Comparison of ENCODE assay signal across 22 cellular contexts in the genomic region with DNA sequence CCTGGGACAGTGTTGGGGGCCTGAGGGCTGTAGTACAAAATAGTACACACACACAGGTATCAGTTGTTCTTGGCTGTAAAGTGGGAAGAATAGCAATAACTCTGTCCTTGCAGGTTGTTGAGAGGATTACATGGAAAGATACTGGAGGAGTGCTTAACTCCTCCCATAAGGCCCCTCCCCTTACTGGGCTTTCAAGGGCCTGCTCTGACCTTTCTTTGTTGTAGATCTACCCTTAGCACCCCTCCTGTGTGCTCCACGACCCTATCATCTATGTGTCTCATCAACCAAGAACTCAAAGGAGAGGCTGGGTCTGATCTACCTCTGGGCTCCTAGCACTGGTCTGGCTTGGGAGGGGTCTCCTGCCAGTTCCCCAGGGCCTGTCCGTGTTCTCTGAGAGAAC. TPM values are rescaled to one million over a fixed set of nuclear protein-coding genes. Genes with fewer than 3 reads are reported as not detected.
A peak's percentile ranks its signal among the peaks of the same experiment; 100 is the strongest.
DNase-seq lines count a peak whose midpoint lies in the region; ATAC-seq and TF ChIP-seq lines count a peak whose summit lies in the region.
"Had no signal": no experiment of that assay in that cellular context is flagged by ENCODE, and none has a peak within 500 bp of the region (broad histone marks: within the 10 kb centered on the region; RNA-seq: fewer than 3 reads in every experiment).

No MANE protein-coding gene starts in this region.

- H3K27ac Mint-ChIP-seq in WTC11 (peak overlapping the region; percentile 89), memory B cell (peak overlapping the region; percentile 53)
- peak overlapping the region; percentile 37 for H3K27ac Mint-ChIP-seq in stimulated activated memory B cell treated with anti-CD40 and anti-IgM and Interleukin-4, amounts not matched to agents 10 μg/mL and 1 μg/mL and 100 μg/mL, for 72 hours
- H3K27ac Mint-ChIP-seq: dendritic cell treated with granulocyte-macrophage colony-stimulating factor and Interleukin-4, amounts not matched to agents 40 ng/mL and 50 ng/mL, for 4 days had no signal

- CTCF ChIA-PET in WTC11 (lab: Charles Lee): interaction anchor here (1.0 to 3.0 kb wide), 10 partner anchors 20 to 201 kb away, joined by 3 to 56 read pairs (median 8); a partner anchor contains a TSS

- H3K4me3 ChIP-seq in left ventricle myocardium inferior: no peak overlapping the region
- H3K4me3 ChIP-seq: lower lobe of right lung, spleen, tibial nerve had no signal

- no peak for DNase-seq in left ventricle myocardium inferior
- DNase-seq in Right ventricle myocardium superior: no peak
- no peak for DNase-seq in WTC11 (ENCODE audit: low spot score)
- DNase-seq in memory B cell (ENCODE audit: low spot score in 2 of 2): no peak
- no peak for DNase-seq in EL
- DNase-seq in NCI-H1436 (lab: John Stamatoyannopoulos, UW): no peak
- no peak for DNase-seq in GM19238 (ENCODE audit: insufficient read length, low spot score)
- DNase-seq: activated CD8-positive, alpha-beta memory T cell treated with anti-CD3 and anti-CD28 coated beads, Interleukin-2, amount 10 ng/mL, durations not matched to agents 7 days and 5 days; activated naive CD4-positive, alpha-beta T cell treated with anti-CD3 and anti-CD28 coated beads, Interleukin-2, amount 50 U/mL, for 16 hours; C1 segment of cervical spinal cord; caudate nucleus; kidney; lower lobe of right lung; NCI-H2081 treated with DMSO at 0.1 percent for 48 hours; spleen; stimulated activated CD4-positive, alpha-beta T cell treated with anti-CD3 and anti-CD28 coated beads, Interleukin-4, amount 100 ng/mL, for 1 hour; stimulated activated naive CD4-positive, alpha-beta T cell treated with Interleukin-2 at 50 U/mL for 16 hours had no signal

- peak overlapping the region; percentile 93 for H3K27ac ChIP-seq in left ventricle myocardium inferior (replicated peaks)
- H3K27ac ChIP-seq: lower lobe of right lung, spleen had no signal

- no peaks in the 10 kb centered on the region for H3K9me3 Mint-ChIP-seq in WTC11
- H3K9me3 Mint-ChIP-seq in memory B cell: no peaks in the 10 kb centered on the region
- H3K9me3 Mint-ChIP-seq in stimulated activated memory B cell treated with anti-CD40 and anti-IgM and Interleukin-4, amounts not matched to agents 10 μg/mL and 1 μg/mL and 100 μg/mL, for 72 hours: no peaks in the 10 kb centered on the region
- H3K9me3 Mint-ChIP-seq: activated T-helper 1 cell treated with anti-CD3 and anti-CD28 coated beads, Interleukin-12 subunit alpha, Interleukin-12 subunit beta, Interleukin-2, Interleukin-4 antibody, amounts not matched to agents 30 ng/mL and 10 ng/mL and 1 ng/mL, durations not matched to agents 14 hours and 24 hours and 36 hours; dendritic cell treated with granulocyte-macrophage colony-stimulating factor and Interleukin-4, amounts not matched to agents 40 ng/mL and 50 ng/mL, for 4 days had no signal

- peaks cover 58% of the 10 kb centered on the region for H3K4me1 ChIP-seq in left ventricle myocardium inferior

- POLR2A ChIA-PET in WTC11 (lab: Charles Lee): no interaction called here

- intact Hi-C loops in left ventricle myocardium inferior (cut with micrococcal nuclease): no loop called here
- intact Hi-C loops in Right ventricle myocardium superior (cut with DNase I): no loop called here

- H3K27me3 ChIP-seq in left ventricle myocardium inferior (ENCODE audit: low read depth): no peaks in the 10 kb centered on the region
- H3K27me3 ChIP-seq: spleen, tibial nerve had no signal

- H3K4me3 Mint-ChIP-seq in WTC11 (no peak overlapping the region), memory B cell (no peak overlapping the region)
- H3K4me3 Mint-ChIP-seq in stimulated activated memory B cell treated with anti-CD40 and anti-IgM and Interleukin-4, amounts not matched to agents 10 μg/mL and 1 μg/mL and 100 μg/mL, for 72 hours: no peak overlapping the region
- H3K4me3 Mint-ChIP-seq: activated CD8-positive, alpha-beta memory T cell treated with anti-CD3 and anti-CD28 coated beads, Interleukin-2, amount 10 ng/mL, durations not matched to agents 7 days and 5 days; activated T-helper 1 cell treated with anti-CD3 and anti-CD28 coated beads, Interleukin-12 subunit alpha, Interleukin-12 subunit beta, Interleukin-2, Interleukin-4 antibody, amounts not matched to agents 30 ng/mL and 10 ng/mL and 1 ng/mL, durations not matched to agents 14 hours and 24 hours and 36 hours; dendritic cell treated with granulocyte-macrophage colony-stimulating factor and Interleukin-4, amounts not matched to agents 40 ng/mL and 50 ng/mL, for 4 days had no signal

- no peak for TF ChIP-seq CTCF in left ventricle myocardium inferior (IDR thresholded peaks at IDR 0.05; ENCODE audit: borderline replicate concordance)
- TF ChIP-seq CTCF in WTC11 (IDR thresholded peaks at IDR 0.05): no peak

- H3K36me3 ChIP-seq in left ventricle myocardium inferior: peaks cover 55% of the 10 kb centered on the region

- no peaks in the 10 kb centered on the region for H3K27me3 Mint-ChIP-seq in WTC11 (ENCODE audit: low read depth)
- no peaks in the 10 kb centered on the region for H3K27me3 Mint-ChIP-seq in memory B cell
- no peaks in the 10 kb centered on the region for H3K27me3 Mint-ChIP-seq in stimulated activated memory B cell treated with anti-CD40 and anti-IgM and Interleukin-4, amounts not matched to agents 10 μg/mL and 1 μg/mL and 100 μg/mL, for 72 hours
- H3K27me3 Mint-ChIP-seq: activated CD8-positive, alpha-beta memory T cell treated with anti-CD3 and anti-CD28 coated beads, Interleukin-2, amount 10 ng/mL, durations not matched to agents 7 days and 5 days; dendritic cell treated with granulocyte-macrophage colony-stimulating factor and Interleukin-4, amounts not matched to agents 40 ng/mL and 50 ng/mL, for 4 days had no signal

- H3K36me3 Mint-ChIP-seq in WTC11: peaks cover 41% of the 10 kb centered on the region
- no peaks in the 10 kb centered on the region for H3K36me3 Mint-ChIP-seq in memory B cell
- H3K36me3 Mint-ChIP-seq in stimulated activated memory B cell treated with anti-CD40 and anti-IgM and Interleukin-4, amounts not matched to agents 10 μg/mL and 1 μg/mL and 100 μg/mL, for 72 hours: peaks cover 6% of the 10 kb centered on the region

- H3K4me1 Mint-ChIP-seq in WTC11 (peaks cover 4% of the 10 kb centered on the region; the same call in 1 of the 2 replicates), memory B cell (peaks cover 6% of the 10 kb centered on the region)
- H3K4me1 Mint-ChIP-seq in stimulated activated memory B cell treated with anti-CD40 and anti-IgM and Interleukin-4, amounts not matched to agents 10 μg/mL and 1 μg/mL and 100 μg/mL, for 72 hours: peaks cover 28% of the 10 kb centered on the region

- no peak for ATAC-seq in Right ventricle myocardium superior (ENCODE audit: poor library complexity)
- no peak for ATAC-seq in WTC11
- no peak for ATAC-seq in memory B cell (ENCODE audit: low read depth)
- ATAC-seq in stimulated activated memory B cell treated with anti-CD40 and anti-IgM and Interleukin-4, amounts not matched to agents 10 μg/mL and 1 μg/mL and 100 μg/mL, for 72 hours: no peak

- no peaks in the 10 kb centered on the region for H3K9me3 ChIP-seq in left ventricle myocardium inferior (replicated peaks)
- H3K9me3 ChIP-seq: lower lobe of right lung, spleen, tibial nerve had no signal

TF ChIP-seq in WTC11, 78 proteins besides CTCF, POLR2A, EP300 and RAD21:
- TF ChIP-seq ZNF232 (CRISPR knock-in tag; IDR thresholded peaks at IDR 0.05) (no peak), CREM (CRISPR knock-in tag; IDR thresholded peaks at IDR 0.05) (no peak), NR3C1 (CRISPR knock-in tag; conservative IDR thresholded peaks at IDR 0.05; ENCODE audit: low read depth) (no peak), NFYB (CRISPR knock-in tag; conservative IDR thresholded peaks at IDR 0.05; ENCODE audit: low read depth) (no peak)
- TF ChIP-seq, protein P1, sequence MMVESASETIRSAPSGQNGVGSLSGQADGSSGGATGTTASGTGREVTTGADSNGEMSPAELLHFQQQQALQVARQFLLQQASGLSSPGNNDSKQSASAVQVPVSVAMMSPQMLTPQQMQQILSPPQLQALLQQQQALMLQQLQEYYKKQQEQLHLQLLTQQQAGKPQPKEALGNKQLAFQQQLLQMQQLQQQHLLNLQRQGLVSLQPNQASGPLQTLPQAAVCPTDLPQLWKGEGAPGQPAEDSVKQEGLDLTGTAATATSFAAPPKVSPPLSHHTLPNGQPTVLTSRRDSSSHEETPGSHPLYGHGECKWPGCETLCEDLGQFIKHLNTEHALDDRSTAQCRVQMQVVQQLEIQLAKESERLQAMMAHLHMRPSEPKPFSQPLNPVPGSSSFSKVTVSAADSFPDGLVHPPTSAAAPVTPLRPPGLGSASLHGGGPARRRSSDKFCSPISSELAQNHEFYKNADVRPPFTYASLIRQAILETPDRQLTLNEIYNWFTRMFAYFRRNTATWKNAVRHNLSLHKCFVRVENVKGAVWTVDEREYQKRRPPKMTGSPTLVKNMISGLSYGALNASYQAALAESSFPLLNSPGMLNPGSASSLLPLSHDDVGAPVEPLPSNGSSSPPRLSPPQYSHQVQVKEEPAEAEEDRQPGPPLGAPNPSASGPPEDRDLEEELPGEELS (CRISPR knock-in tag; IDR thresholded peaks at IDR 0.05): no peak
- TF ChIP-seq, protein P2, sequence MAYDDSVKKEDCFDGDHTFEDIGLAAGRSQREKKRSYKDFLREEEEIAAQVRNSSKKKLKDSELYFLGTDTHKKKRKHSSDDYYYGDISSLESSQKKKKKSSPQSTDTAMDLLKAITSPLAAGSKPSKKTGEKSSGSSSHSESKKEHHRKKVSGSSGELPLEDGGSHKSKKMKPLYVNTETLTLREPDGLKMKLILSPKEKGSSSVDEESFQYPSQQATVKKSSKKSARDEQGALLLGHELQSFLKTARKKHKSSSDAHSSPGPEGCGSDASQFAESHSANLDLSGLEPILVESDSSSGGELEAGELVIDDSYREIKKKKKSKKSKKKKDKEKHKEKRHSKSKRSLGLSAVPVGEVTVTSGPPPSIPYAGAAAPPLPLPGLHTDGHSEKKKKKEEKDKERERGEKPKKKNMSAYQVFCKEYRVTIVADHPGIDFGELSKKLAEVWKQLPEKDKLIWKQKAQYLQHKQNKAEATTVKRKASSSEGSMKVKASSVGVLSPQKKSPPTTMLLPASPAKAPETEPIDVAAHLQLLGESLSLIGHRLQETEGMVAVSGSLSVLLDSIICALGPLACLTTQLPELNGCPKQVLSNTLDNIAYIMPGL (CRISPR knock-in tag; IDR thresholded peaks at IDR 0.05): no peak

RNA-seq across cellular contexts. Expression of a gene that starts 8.3 kb away (rescaled TPM):
- total RNA-seq in left ventricle myocardium inferior: 33.2 TPM
- 30.6 TPM for total RNA-seq in Right ventricle myocardium superior
- total RNA-seq in WTC11 (2021): 72.6 to 83.7 TPM (median 74.1 TPM) in 3 replicates

RNA-seq across cellular contexts. Expression of a gene that starts 17.1 kb away (rescaled TPM):
- 20.2 TPM for total RNA-seq in left ventricle myocardium inferior
- total RNA-seq in Right ventricle myocardium superior: 20.6 TPM
- total RNA-seq in WTC11 (2021): 52.1 to 58.3 TPM (median 57.3 TPM) in 3 replicates

RNA-seq across cellular contexts. Expression of a gene that starts 17.9 kb away (rescaled TPM):
- total RNA-seq in left ventricle myocardium inferior: 73.6 TPM
- total RNA-seq in Right ventricle myocardium superior: 76.7 TPM
- total RNA-seq in WTC11 (2021): 183 to 205 TPM (median 200 TPM) in 3 replicates

RNA-seq across cellular contexts. Expression of a gene that starts 20.1 kb away (rescaled TPM):
- total RNA-seq in left ventricle myocardium inferior (0.49 TPM), Right ventricle myocardium superior (not detected), WTC11 (2021) (7.0 to 12.4 TPM (median 7.4 TPM) in 3 replicates)
- total RNA-seq: Calu3 had no signal

RNA-seq across cellular contexts. Expression of a gene that starts 22.5 kb away (rescaled TPM):
- total RNA-seq in left ventricle myocardium inferior: 31.4 TPM
- total RNA-seq in Right ventricle myocardium superior: 31.1 TPM
- total RNA-seq in WTC11 (2021): 46.5 to 49.0 TPM (median 47.4 TPM) in 3 replicates

Comparison
In these comparisons a context has a peak if more than half of its experiments do, and no peak if none do; other contexts are left out.
1. H3K27ac Mint-ChIP-seq: peak in every context shown above with its lines; median percentile 89 in WTC11; 53 in memory B cell; 37 in stimulated activated memory B cell treated with anti-CD40 and anti-IgM and Interleukin-4, amounts not matched to agents 10 μg/mL and 1 μg/mL and 100 μg/mL, for 72 hours.